ENCODE assay signal across 1 cellular context in the genomic region with DNA sequence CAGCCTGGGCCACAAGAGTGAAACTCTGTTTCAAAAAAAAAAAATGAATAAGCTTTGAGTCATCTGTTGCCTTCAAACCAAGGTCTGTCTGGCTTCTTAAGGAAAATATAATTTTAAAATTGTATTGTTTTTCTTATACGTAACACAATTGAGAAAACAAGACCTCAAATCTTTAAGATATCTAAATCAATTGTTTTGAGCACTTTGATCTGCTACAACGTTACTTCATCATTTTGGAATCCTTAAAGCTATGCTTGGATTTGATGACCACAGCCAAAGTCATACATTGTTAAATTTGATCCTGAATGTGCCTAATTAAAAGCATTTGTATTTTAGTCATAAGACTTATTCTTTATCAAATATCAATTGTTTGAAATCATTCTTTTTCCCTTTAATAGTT.
TF ChIP-seq lines count a peak whose summit lies in the region.

No MANE protein-coding gene starts in this region.

TF ChIP-seq in IMR-90, 13 proteins besides CTCF, POLR2A, EP300 and RAD21:
- TF ChIP-seq CHD1 (IDR thresholded peaks at IDR 0.05; ENCODE audit: low read depth, low read length) (no peak), RFX5 (IDR thresholded peaks at IDR 0.05; ENCODE audit: low read depth, low read length) (no peak), SMC3 (IDR thresholded peaks at IDR 0.05; ENCODE audit: low read depth, low read length) (no peak), MXI1 (IDR thresholded peaks at IDR 0.05; ENCODE audit: borderline replicate concordance, low read depth, low read length) (no peak), NFE2L2 (IDR thresholded peaks at IDR 0.05; ENCODE audit: low read depth, low read length) (no peak), MAZ (IDR thresholded peaks at IDR 0.05; ENCODE audit: borderline replicate concordance, low read depth, low read length) (no peak), FOS (IDR thresholded peaks at IDR 0.05; ENCODE audit: low read depth, low read length) (no peak), ELK1 (IDR thresholded peaks at IDR 0.05; ENCODE audit: borderline replicate concordance, low read depth, low read length) (no peak), CEBPB (IDR thresholded peaks at IDR 0.05; ENCODE audit: low read depth, low read length) (no peak), MAFK (IDR thresholded peaks at IDR 0.05; ENCODE audit: low read depth, low read length) (no peak), BHLHE40 (IDR thresholded peaks at IDR 0.05; ENCODE audit: low read depth, low read length) (no peak), RCOR1 (IDR thresholded peaks at IDR 0.05; ENCODE audit: insufficient replicate concordance, low read length) (no peak)
- TF ChIP-seq, protein P1, sequence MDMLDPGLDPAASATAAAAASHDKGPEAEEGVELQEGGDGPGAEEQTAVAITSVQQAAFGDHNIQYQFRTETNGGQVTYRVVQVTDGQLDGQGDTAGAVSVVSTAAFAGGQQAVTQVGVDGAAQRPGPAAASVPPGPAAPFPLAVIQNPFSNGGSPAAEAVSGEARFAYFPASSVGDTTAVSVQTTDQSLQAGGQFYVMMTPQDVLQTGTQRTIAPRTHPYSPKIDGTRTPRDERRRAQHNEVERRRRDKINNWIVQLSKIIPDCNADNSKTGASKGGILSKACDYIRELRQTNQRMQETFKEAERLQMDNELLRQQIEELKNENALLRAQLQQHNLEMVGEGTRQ (IDR thresholded peaks at IDR 0.05; ENCODE audit: low read depth, low read length) = no peak
